32 cellular contexts compared by ENCODE assay signal in genomic region chr3:38984731-38985130, GRCh38.
"Had no signal": no experiment of that assay in that cellular context is flagged by ENCODE, and none has a peak within 500 bp of the region (broad histone marks: within the 10 kb centered on the region; RNA-seq: fewer than 3 reads in every experiment).

No MANE protein-coding gene starts in this region.

- H3K27ac Mint-ChIP-seq: activated CD4-positive, alpha-beta memory T cell treated with anti-CD3 and anti-CD28 coated beads, Interleukin-2, amount 10 ng/mL, durations not matched to agents 7 days and 5 days; activated CD8-positive, alpha-beta memory T cell treated with anti-CD3 and anti-CD28 coated beads, Interleukin-2, amount 10 ng/mL, durations not matched to agents 7 days and 5 days; activated naive CD4-positive, alpha-beta T cell treated with anti-CD3 and anti-CD28 coated beads, Interleukin-2, amount 10 ng/mL, durations not matched to agents 7 days and 5 days; activated naive CD8-positive, alpha-beta T cell; activated naive CD8-positive, alpha-beta T cell treated with anti-CD3 and anti-CD28 coated beads, Interleukin-2, amount 50 U/mL, for 24 hours; T-helper 1 cell treated with Interleukin-12 subunit alpha and Interleukin-12 subunit beta and Interleukin-4 antibody, amounts not matched to agents 30 μg/mL and 1 μg/mL, for 36 hours; T-helper 2 cell treated with Interferon-gamma antibody and Interleukin-4, amounts not matched to agents 5 μg/mL and 100 μg/mL, for 36 hours had no signal

- H3K36me3 Mint-ChIP-seq: activated CD8-positive, alpha-beta memory T cell treated with anti-CD3 and anti-CD28 coated beads, Interleukin-2, amount 10 ng/mL, durations not matched to agents 7 days and 5 days; activated naive CD4-positive, alpha-beta T cell treated with anti-CD3 and anti-CD28 coated beads, Interleukin-2, amount 10 ng/mL, durations not matched to agents 7 days and 5 days; activated naive CD8-positive, alpha-beta T cell had no signal

- H3K4me2 ChIP-seq: SK-N-SH had no signal

- H3K4me1 Mint-ChIP-seq: activated CD4-positive, alpha-beta memory T cell treated with anti-CD3 and anti-CD28 coated beads, Interleukin-2, amount 10 ng/mL, durations not matched to agents 7 days and 5 days; activated CD8-positive, alpha-beta memory T cell treated with anti-CD3 and anti-CD28 coated beads, Interleukin-2, amount 10 ng/mL, durations not matched to agents 7 days and 5 days; activated naive CD4-positive, alpha-beta T cell treated with anti-CD3 and anti-CD28 coated beads, Interleukin-2, amount 10 ng/mL, durations not matched to agents 7 days and 5 days; activated naive CD8-positive, alpha-beta T cell treated with anti-CD3 and anti-CD28 coated beads, Interleukin-2, amount 50 U/mL, for 24 hours had no signal

- H3K4me3 ChIP-seq: breast epithelium, Peyer's patch, SJSA1 had no signal

- H3K9ac ChIP-seq: SK-N-SH had no signal

- H3K4me1 ChIP-seq: breast epithelium, Peyer's patch had no signal

- H3K9me3 ChIP-seq: breast epithelium, Peyer's patch, SJSA1, SK-N-SH had no signal

- H3K9me3 Mint-ChIP-seq: activated CD4-positive, alpha-beta memory T cell treated with anti-CD3 and anti-CD28 coated beads, Interleukin-2, amount 10 ng/mL, durations not matched to agents 7 days and 5 days; activated naive CD4-positive, alpha-beta T cell treated with anti-CD3 and anti-CD28 coated beads, Interleukin-2, amount 10 ng/mL, durations not matched to agents 7 days and 5 days; activated naive CD8-positive, alpha-beta T cell treated with anti-CD3 and anti-CD28 coated beads, Interleukin-2, amount 50 U/mL, for 24 hours; T-helper 1 cell treated with Interleukin-12 subunit alpha and Interleukin-12 subunit beta and Interleukin-4 antibody, amounts not matched to agents 30 μg/mL and 1 μg/mL, for 36 hours; T-helper 2 cell treated with Interferon-gamma antibody and Interleukin-4, amounts not matched to agents 5 μg/mL and 100 μg/mL, for 36 hours had no signal

- H3K27ac ChIP-seq: breast epithelium, Peyer's patch, SJSA1, WERI-Rb-1 had no signal

- ATAC-seq: activated CD8-positive, alpha-beta memory T cell treated with anti-CD3 and anti-CD28 coated beads, Interleukin-2, amount 10 ng/mL, durations not matched to agents 7 days and 5 days; activated naive CD8-positive, alpha-beta T cell treated with anti-CD3 and anti-CD28 coated beads, Interleukin-2, amount 50 U/mL, for 24 hours; PC-3 had no signal

- H3K36me3 ChIP-seq: breast epithelium, Peyer's patch, SJSA1, WERI-Rb-1 had no signal

- DNase-seq: activated CD4-positive, alpha-beta memory T cell treated with anti-CD3 and anti-CD28 coated beads, Interleukin-2, amount 10 ng/mL, durations not matched to agents 7 days and 5 days; activated CD4-positive, alpha-beta T cell treated with anti-CD3 and anti-CD28 coated beads for 1 hour; activated CD4-positive, alpha-beta T cell treated with anti-CD3 and anti-CD28 coated beads for 48 hours; activated CD4-positive, CD25-positive, alpha-beta regulatory T cell; activated CD8-positive, alpha-beta memory T cell treated with anti-CD3 and anti-CD28 coated beads for 24 hours; activated CD8-positive, alpha-beta memory T cell treated with anti-CD3 and anti-CD28 coated beads, Interleukin-2, amount 10 ng/mL, durations not matched to agents 7 days and 5 days; activated CD8-positive, alpha-beta memory T cell treated with anti-CD3 and anti-CD28 coated beads, Interleukin-2, amount 50 U/mL, for 48 hours; activated effector memory CD4-positive, alpha-beta T cell treated with Interleukin-2 at 50 U/mL for 16 hours; activated naive CD4-positive, alpha-beta T cell treated with anti-CD3 and anti-CD28 coated beads, Interleukin-2, amount 10 ng/mL, durations not matched to agents 7 days and 5 days; activated naive CD8-positive, alpha-beta T cell treated with anti-CD3 and anti-CD28 coated beads, Interleukin-2, amount 50 U/mL, for 24 hours; activated T-cell treated with anti-CD3 and anti-CD28 coated beads, Interleukin-2, amount 50 U/mL, for 48 hours; aorta; Karpas-422; NCI-H1105; NCI-H1436 treated with DMSO at 0.1 percent for 48 hours; NCI-H1694 treated with DMSO at 0.1 percent for 48 hours; NCI-H2029; NCI-H345; NCI-H526; NCI-H748 treated with DMSO at 0.1 percent for 48 hours; NK-92 treated with Interleukin-12 subunit alpha and Interleukin-12 subunit beta, amount 100 ng/mL, for 24 hours; PC-3; Peyer's patch; RPMI8226; SHP77 treated with DMSO at 0.1 percent for 48 hours; SK-N-SH; WERI-Rb-1 had no signal

- H3K27me3 ChIP-seq: breast epithelium, Peyer's patch, SJSA1 had no signal

- H3K4me3 Mint-ChIP-seq: activated CD4-positive, alpha-beta memory T cell treated with anti-CD3 and anti-CD28 coated beads, Interleukin-2, amount 10 ng/mL, durations not matched to agents 7 days and 5 days; activated CD8-positive, alpha-beta memory T cell treated with anti-CD3 and anti-CD28 coated beads, Interleukin-2, amount 10 ng/mL, durations not matched to agents 7 days and 5 days; activated naive CD4-positive, alpha-beta T cell treated with anti-CD3 and anti-CD28 coated beads, Interleukin-2, amount 10 ng/mL, durations not matched to agents 7 days and 5 days; activated naive CD8-positive, alpha-beta T cell; activated naive CD8-positive, alpha-beta T cell treated with anti-CD3 and anti-CD28 coated beads, Interleukin-2, amount 50 U/mL, for 24 hours; T-helper 1 cell treated with Interleukin-12 subunit alpha and Interleukin-12 subunit beta and Interleukin-4 antibody, amounts not matched to agents 30 μg/mL and 1 μg/mL, for 36 hours; T-helper 2 cell treated with Interferon-gamma antibody and Interleukin-4, amounts not matched to agents 5 μg/mL and 100 μg/mL, for 36 hours had no signal
